Comparison of ENCODE assay signal across 8 cellular contexts in the genomic region with DNA sequence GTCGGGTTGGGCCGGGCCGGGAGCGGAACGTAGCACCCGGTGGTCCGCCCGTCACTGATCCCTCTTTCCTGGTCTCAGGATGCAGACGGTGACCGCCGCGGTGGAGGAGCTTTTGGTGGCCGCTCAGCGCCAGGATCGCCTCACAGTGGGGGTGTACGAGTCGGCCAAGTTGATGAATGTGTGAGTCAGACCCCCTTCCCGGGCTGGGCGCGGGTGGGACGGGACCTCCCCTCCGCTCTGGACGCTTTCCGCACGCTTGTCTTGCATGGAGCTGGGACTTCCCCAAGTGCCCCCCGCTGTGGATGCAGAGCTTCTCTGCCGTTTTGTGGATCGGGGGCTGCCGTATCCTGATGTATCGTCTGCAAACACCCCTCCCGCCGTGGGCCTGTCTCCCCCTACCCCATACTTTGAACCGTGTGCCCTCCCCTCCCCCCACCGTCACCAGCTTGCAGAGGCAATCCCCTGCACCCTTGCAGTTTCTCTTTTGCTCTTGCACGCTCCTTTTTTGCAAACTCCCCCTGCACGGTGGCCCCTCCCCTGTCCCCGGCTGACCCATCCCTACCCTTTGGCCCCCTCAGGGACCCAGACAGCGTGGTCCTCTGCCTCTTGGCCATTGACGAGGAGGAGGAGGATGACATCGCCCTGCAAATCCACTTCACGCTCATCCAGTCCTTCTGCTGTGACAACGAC. TPM values are rescaled to one million over a fixed set of nuclear protein-coding genes. Genes with fewer than 3 reads are reported as not detected.
DNase-seq lines count a peak whose midpoint lies in the region; ATAC-seq and TF ChIP-seq lines count a peak whose summit lies in the region.

No MANE protein-coding gene starts in this region.

- H3K36me3 ChIP-seq in CD8-positive, alpha-beta memory T cell (ENCODE audit: insufficient read depth, low read length), result no peaks in the 10 kb centered on the region
- H3K36me3 ChIP-seq in HAP-1 (replicated peaks) (peaks cover 2% of the 10 kb centered on the region; the same call in 1 of the 2 replicates), PC-3 (ENCODE audit: low read depth, low read length) (peaks cover 14% of the 10 kb centered on the region), parathyroid adenoma (ENCODE audit: control insufficient read depth, insufficient read depth, low read length) (no peaks in the 10 kb centered on the region)

- H3K27me3 ChIP-seq in CD8-positive, alpha-beta memory T cell (ENCODE audit: insufficient read depth, low read length, poor library complexity, severe bottlenecking), result no peaks in the 10 kb centered on the region
- H3K27me3 ChIP-seq in HAP-1 (ENCODE audit: low read depth), result no peaks in the 10 kb centered on the region
- no peaks in the 10 kb centered on the region for H3K27me3 ChIP-seq in PC-3 (ENCODE audit: low read length)
- H3K27me3 ChIP-seq in parathyroid adenoma (ENCODE audit: control insufficient read depth, insufficient read depth, low read length), result no peaks in the 10 kb centered on the region

- H3K4me3 Mint-ChIP-seq in CD8-positive, alpha-beta memory T cell, result peak overlapping the region; percentile 98 to 100 (median 100)

- no peaks in the 10 kb centered on the region for H3K9me2 ChIP-seq in PC-3 (replicated peaks; ENCODE audit: low read length)

- H3K4me2 ChIP-seq in PC-3 (ENCODE audit: low read length), result peak overlapping the region; percentile 92
- peak overlapping the region; percentile 80 for H3K4me2 ChIP-seq in parathyroid adenoma (ENCODE audit: low read length)

- peaks cover 15% of the 10 kb centered on the region for H3K4me1 ChIP-seq in CD8-positive, alpha-beta memory T cell (ENCODE audit: insufficient read depth, low read length)
- peaks cover 11% of the 10 kb centered on the region for H3K4me1 ChIP-seq in HAP-1
- H3K4me1 ChIP-seq in PC-3 (ENCODE audit: insufficient read depth, low read length), result peaks cover 5% of the 10 kb centered on the region; the same call in 1 of the 2 replicates
- H3K4me1 ChIP-seq in parathyroid adenoma, result peaks cover 13% of the 10 kb centered on the region

- peaks cover 0 to 28% (median 0%) of the 10 kb centered on the region in 3 donors for H3K36me3 Mint-ChIP-seq in CD8-positive, alpha-beta memory T cell

- H3K27ac Mint-ChIP-seq in CD8-positive, alpha-beta memory T cell, result peak overlapping the region; percentile 90 to 99 (median 96)

- H3K79me2 ChIP-seq in PC-3 (ENCODE audit: low read length), result peaks cover 38% of the 10 kb centered on the region
- peaks cover 6% of the 10 kb centered on the region for H3K79me2 ChIP-seq in parathyroid adenoma

- ATAC-seq in PC-3, result peak; percentile 2

- TSS peak; percentile 92 for BruUV-seq in PC-3 (replicated peaks; lab: Mats Ljungman, UMichigan)

- DNase-seq in CD8-positive, alpha-beta memory T cell, result peak; percentile 39 to 78 (median 62)
- DNase-seq in HAP-1 (ENCODE audit: low spot score in 2 of 2) (peak in 1 of 2 experiments; percentile 64), PC-3 (peak; percentile 39), activated gamma-delta T cell treated with Interleukin-2 at 50 U/mL for 16 hours (peak; percentile 57), globus pallidus (ENCODE audit: low spot score) (peak; percentile 38), NCI-H187 (lab: John Stamatoyannopoulos, UW) (no peak), NCI-H2107 treated with DMSO at 0.1 percent for 48 hours (lab: John Stamatoyannopoulos, UW; ENCODE audit: unreplicated experiment) (no peak)

- peaks cover 0 to 16% of the 10 kb centered on the region in 2 donors for H3K27me3 Mint-ChIP-seq in CD8-positive, alpha-beta memory T cell

- H4K20me1 ChIP-seq in PC-3 (ENCODE audit: low read length), result peaks cover 17% of the 10 kb centered on the region

- H3K9me3 ChIP-seq in CD8-positive, alpha-beta memory T cell (ENCODE audit: low read length), result no peaks in the 10 kb centered on the region
- H3K9me3 ChIP-seq in HAP-1 (no peaks in the 10 kb centered on the region), PC-3 (ENCODE audit: low read length) (no peaks in the 10 kb centered on the region), parathyroid adenoma (ENCODE audit: control insufficient read depth, low read length) (no peaks in the 10 kb centered on the region)

- intact Hi-C loops in PC-3 (cut with micrococcal nuclease), result loop anchor here (1.0 kb wide), 2 partner anchors 67 to 103 kb away; no protein-coding TSS in a partner anchor

- H2AFZ ChIP-seq in PC-3 (ENCODE audit: low read length) (no peak overlapping the region), parathyroid adenoma (peak overlapping the region; percentile 1)

- H3K4me3 ChIP-seq in CD8-positive, alpha-beta memory T cell (ENCODE audit: low read length), result peak overlapping the region; percentile 92
- peak overlapping the region; percentile 100 for H3K4me3 ChIP-seq in HAP-1
- H3K4me3 ChIP-seq in PC-3 (ENCODE audit: low read length), result peak overlapping the region; percentile 100
- peak overlapping the region; percentile 94 for H3K4me3 ChIP-seq in parathyroid adenoma (ENCODE audit: low read depth, low read length)

- CTCF ChIA-PET in CD8-positive, alpha-beta memory T cell (lab: Charles Lee), result interaction anchor here (0.5 to 4.2 kb wide), 26 partner anchors 11 to 955 kb away, joined by 3 to 111 read pairs (median 6); no protein-coding TSS in a partner anchor
- CTCF ChIA-PET in PC-3 (lab: Charles Lee), result interaction anchor here (0.6 to 1.9 kb wide), 6 partner anchors 15 to 135 kb away, joined by 4 to 10 read pairs (median 6); no protein-coding TSS in a partner anchor

- in situ Hi-C loops in HAP-1 (cut with MboI; ENCODE audit: low sequenced_read_pairs), result loop anchor here (5.0 kb wide), 1 partner anchor 136 kb away; no protein-coding TSS in a partner anchor

- TF ChIP-seq CTCF in PC-3 (conservative IDR thresholded peaks at IDR 0.05; ENCODE audit: low read depth, low read length) (no peak), parathyroid adenoma (IDR thresholded peaks at IDR 0.05) (no peak)

- peak overlapping the region; percentile 86 for H3K9ac ChIP-seq in PC-3 (ENCODE audit: low read length)
- peak overlapping the region; percentile 87 for H3K9ac ChIP-seq in parathyroid adenoma

- no peaks in the 10 kb centered on the region for H3F3A ChIP-seq in PC-3 (ENCODE audit: low read length, unreplicated experiment)

- POLR2A ChIA-PET in CD8-positive, alpha-beta memory T cell (lab: Charles Lee), result interaction anchor here (0.6 to 5.0 kb wide), 35 partner anchors 11 to 1207 kb away, joined by 3 to 101 read pairs (median 8); partner anchors contain the start of genes AP3D1, CIRBP, LMNB2 and TIMM13
- POLR2A ChIA-PET in PC-3 (lab: Charles Lee; ENCODE audit: unreplicated experiment), result interaction anchor here (0.5 to 1.8 kb wide), 17 partner anchors 14 to 626 kb away, joined by 3 to 20 read pairs (median 8); no protein-coding TSS in a partner anchor

- H3K9me3 Mint-ChIP-seq in CD8-positive, alpha-beta memory T cell, result peaks cover 0 to 4% (median 1%) of the 10 kb centered on the region in 5 donors

- H3K4me1 Mint-ChIP-seq in CD8-positive, alpha-beta memory T cell, result peaks cover 8 to 22% (median 17%) of the 10 kb centered on the region in 3 donors

- H3K27ac ChIP-seq in CD8-positive, alpha-beta memory T cell (ENCODE audit: low read depth, low read length), result peak overlapping the region; percentile 83
- H3K27ac ChIP-seq in PC-3 (ENCODE audit: low read length) (peak overlapping the region; percentile 64), parathyroid adenoma (peak overlapping the region; percentile 93)

RNA-seq across cellular contexts. Expression of gene GADD45B, which starts 0.7 kb away (rescaled TPM):
- total RNA-seq in CD8-positive, alpha-beta memory T cell, result 10 to 100 TPM; 51.1 to 53.7 TPM
- polyA plus RNA-seq in CD8-positive, alpha-beta memory T cell, result 90.7 TPM
- total RNA-seq in PC-3 (2014; rRNA removed), result 137 and 154 TPM in 2 replicates

RNA-seq across cellular contexts. Expression of gene LMNB2, which starts 19.8 kb away (rescaled TPM):
- total RNA-seq in CD8-positive, alpha-beta memory T cell, result 100 to 1,000 TPM; 110 to 116 TPM
- 13.1 TPM for polyA plus RNA-seq in CD8-positive, alpha-beta memory T cell
- 220 and 327 TPM in 2 replicates for total RNA-seq in PC-3 (2014; rRNA removed)

RNA-seq across cellular contexts. Expression of gene TIMM13, which starts 49.2 kb away (rescaled TPM):
- 100 to 1,000 TPM; 154 to 169 TPM for total RNA-seq in CD8-positive, alpha-beta memory T cell
- polyA plus RNA-seq in CD8-positive, alpha-beta memory T cell, result 71.0 TPM
- total RNA-seq in PC-3 (2014; rRNA removed), result 129 and 131 TPM in 2 replicates

Comparison
In these comparisons a context has a peak if more than half of its experiments do, and no peak if none do; other contexts are left out.
1. DNase-seq: peak in CD8-positive, alpha-beta memory T cell (5 of 5), PC-3 (single experiment), activated gamma-delta T cell treated with Interleukin-2 at 50 U/mL for 16 hours (single experiment) and globus pallidus (single experiment); none in NCI-H187 (0 of 2) and NCI-H2107 treated with DMSO at 0.1 percent for 48 hours (single experiment).
2. Peak in every context shown above with its lines, with median percentiles within 50 percentile points of each other: H3K27ac ChIP-seq and H3K4me3 ChIP-seq.